ENCODE assay signal across 8 cellular contexts in the genomic region with DNA sequence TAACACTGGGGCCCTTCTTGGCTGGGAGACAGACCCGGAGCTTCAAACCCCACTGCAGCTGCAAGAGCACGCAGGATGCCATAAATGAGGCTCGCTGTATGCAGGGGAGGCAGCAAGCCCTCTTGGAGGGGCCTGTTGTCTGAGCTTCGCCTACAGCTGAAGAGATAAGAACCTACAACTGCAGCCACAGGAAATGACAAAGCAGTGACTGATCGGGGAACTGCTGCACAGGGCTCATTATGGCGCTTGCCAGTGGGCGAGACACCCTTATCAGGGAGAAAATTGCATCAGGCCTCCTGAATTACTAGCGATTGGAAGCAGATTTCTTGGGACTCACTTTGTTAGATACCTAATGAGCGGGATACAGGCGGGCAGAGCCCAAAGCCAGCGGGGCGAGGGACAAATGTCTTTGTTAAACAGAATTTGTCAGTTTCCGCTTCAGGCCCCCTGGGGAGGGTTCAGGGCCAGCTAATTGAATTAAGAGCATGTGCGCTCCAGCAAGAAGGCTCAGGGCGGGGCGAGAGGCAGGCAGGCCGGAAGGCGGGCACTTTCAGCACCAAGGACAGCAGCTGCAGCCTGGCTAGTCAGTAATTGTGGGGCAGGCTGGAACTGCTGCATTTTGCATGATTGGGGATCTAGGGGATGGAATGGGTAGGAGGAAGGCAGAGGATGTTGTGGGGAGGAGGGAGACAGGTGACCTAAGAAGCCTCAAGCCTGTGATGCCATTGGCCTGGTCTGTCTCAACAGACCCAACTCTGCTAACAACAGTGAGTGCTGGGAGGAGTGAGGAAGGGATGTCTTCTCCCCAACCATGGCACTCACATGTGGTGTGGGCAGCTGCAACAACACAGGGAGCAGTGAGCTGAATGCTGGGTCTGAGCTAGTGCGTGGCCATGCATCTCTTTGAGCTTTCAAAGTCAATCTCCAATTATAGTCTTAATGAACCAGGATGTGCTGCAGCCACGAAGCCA. TPM values are rescaled to one million over a fixed set of nuclear protein-coding genes. Genes with fewer than 3 reads are reported as not detected.
DNase-seq lines count a peak whose midpoint lies in the region; ATAC-seq and TF ChIP-seq lines count a peak whose summit lies in the region.

No MANE protein-coding gene starts in this region.

- peak; percentile 63 for DNase-seq in DMS79 treated with DMSO at 0.1 percent for 48 hours (lab: John Stamatoyannopoulos, UW)
- DNase-seq in MM.1S = peak; percentile 75
- peak; percentile 52 for DNase-seq in T1000 (lab: John Stamatoyannopoulos, UW)
- DNase-seq in astrocyte of the cerebellum (ENCODE audit: low read depth) = peak; percentile 35
- DNase-seq in iPS DF 4.7 (ENCODE audit: extremely low read depth, low spot score) = peak; percentile 88
- peak; percentile 86 for DNase-seq in spleen

- in situ Hi-C loops in astrocyte of the cerebellum (cut with HindIII; ENCODE audit: low sequenced_read_pairs) = no loop called here

- H3K9me3 ChIP-seq in MM.1S (replicated peaks; ENCODE audit: insufficient read depth, low read length) (no peaks in the 10 kb centered on the region), spleen (no peaks in the 10 kb centered on the region)

- no peak overlapping the region for H3K27ac ChIP-seq in MM.1S (ENCODE audit: low read length)
- no peak overlapping the region for H3K27ac ChIP-seq in spleen

- intact Hi-C loops in spleen (cut with DNase I; ENCODE audit: low total_unique reads) = no loop called here

- H4K20me1 ChIP-seq in MM.1S (ENCODE audit: insufficient read depth, low read length) = no peaks in the 10 kb centered on the region

- ATAC-seq in GM18861 (IDR thresholded peaks at IDR 0.05; ENCODE audit: unreplicated experiment) (no peak), GM21786 (IDR thresholded peaks at IDR 0.05; ENCODE audit: unreplicated experiment) (no peak)

- TF ChIP-seq POLR2A in spleen (IDR thresholded peaks at IDR 0.05) = no peak

- H3K4me2 ChIP-seq in MM.1S (ENCODE audit: low read depth, low read length) = no peak overlapping the region

- peaks cover 60% of the 10 kb centered on the region for H3K27me3 ChIP-seq in MM.1S (replicated peaks; ENCODE audit: insufficient read depth, low read length)
- H3K27me3 ChIP-seq in spleen (replicated peaks in 1 of 7) = peaks cover 0 to 63% (median 4%) of the 10 kb centered on the region in 7 donors

- no peaks in the 10 kb centered on the region for H3K4me1 ChIP-seq in MM.1S (ENCODE audit: low read length)
- H3K4me1 ChIP-seq in spleen = peaks cover 0 to 13% (median 8%) of the 10 kb centered on the region in 6 donors

- no peaks in the 10 kb centered on the region for H3F3A ChIP-seq in MM.1S (ENCODE audit: insufficient read depth, low read length)

- TF ChIP-seq CTCF in MM.1S (IDR thresholded peaks at IDR 0.05; ENCODE audit: low read length) (no peak), astrocyte of the cerebellum (IDR thresholded peaks at IDR 0.05; ENCODE audit: low read depth, low read length, missing control alignments) (no peak), spleen (IDR thresholded peaks at IDR 0.05 in 8 of 11, conservative IDR thresholded peaks at IDR 0.05 in 3 of 11) (no peak)

- H3K4me3 ChIP-seq in MM.1S (ENCODE audit: low read length) = no peak overlapping the region
- H3K4me3 ChIP-seq in astrocyte of the cerebellum (ENCODE audit: low read depth, low read length) = no peak overlapping the region
- no peak overlapping the region for H3K4me3 ChIP-seq in spleen

- WGBS in spleen, 5 donors = 8 to 12% (median 10%) methylated on average over 19 to 20 of the region's 20 CpGs

- no peaks in the 10 kb centered on the region for H3K79me2 ChIP-seq in MM.1S (ENCODE audit: low read length)

- H3K9ac ChIP-seq in MM.1S (ENCODE audit: low read length) = no peak overlapping the region

- H2AFZ ChIP-seq in MM.1S (ENCODE audit: low read length) = no peak overlapping the region

- H3K9me2 ChIP-seq in MM.1S (replicated peaks; ENCODE audit: insufficient read depth, low read length) = no peaks in the 10 kb centered on the region

- no peaks in the 10 kb centered on the region for H3K36me3 ChIP-seq in MM.1S (replicated peaks; ENCODE audit: insufficient read depth, low read length)
- H3K36me3 ChIP-seq in spleen = no peaks in the 10 kb centered on the region

RNA-seq across cellular contexts. Expression of a gene that starts 55.3 kb away (rescaled TPM):
- total RNA-seq in spleen = not detected
- under 1 TPM in 1 of 3 donors, not detected in 2; 0.08 TPM for polyA plus RNA-seq in spleen

Comparison
In these comparisons a context has a peak if more than half of its experiments do, and no peak if none do; other contexts are left out.
1. DNase-seq: peak in every context shown above with its lines; median percentile 88 in iPS DF 4.7; 86 in spleen; 75 in MM.1S; 63 in DMS79 treated with DMSO at 0.1 percent for 48 hours; 52 in T1000; 35 in astrocyte of the cerebellum.